1 cellular context compared by ENCODE assay signal in genomic region chr4:108081251-108081650, GRCh38.
TF ChIP-seq lines count a peak whose summit lies in the region.

No MANE protein-coding gene starts in this region.

TF ChIP-seq in WTC11, 78 proteins besides CTCF, POLR2A, EP300 and RAD21 (continued from another document):
- TF ChIP-seq ZNF532 (CRISPR knock-in tag; IDR thresholded peaks at IDR 0.05; ENCODE audit: borderline replicate concordance) (no peak), IRF1 (CRISPR knock-in tag; IDR thresholded peaks at IDR 0.05) (no peak), AR (CRISPR knock-in tag; IDR thresholded peaks at IDR 0.05) (no peak), ZBTB21 (CRISPR knock-in tag; IDR thresholded peaks at IDR 0.05; ENCODE audit: borderline replicate concordance) (no peak), NR1H2 (CRISPR knock-in tag; IDR thresholded peaks at IDR 0.05) (no peak), HMGA2 (CRISPR knock-in tag; IDR thresholded peaks at IDR 0.05) (no peak), FOXP1 (CRISPR knock-in tag; IDR thresholded peaks at IDR 0.05; ENCODE audit: borderline replicate concordance) (no peak)
- TF ChIP-seq, protein P1, sequence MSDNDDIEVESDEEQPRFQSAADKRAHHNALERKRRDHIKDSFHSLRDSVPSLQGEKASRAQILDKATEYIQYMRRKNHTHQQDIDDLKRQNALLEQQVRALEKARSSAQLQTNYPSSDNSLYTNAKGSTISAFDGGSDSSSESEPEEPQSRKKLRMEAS (CRISPR knock-in tag; IDR thresholded peaks at IDR 0.05): no peak
